17 cellular contexts compared by ENCODE assay signal in genomic region chr15:65638107-65638506, GRCh38. TPM values are rescaled to one million over a fixed set of nuclear protein-coding genes. Genes with fewer than 3 reads are reported as not detected.
A peak's percentile ranks its signal among the peaks of the same experiment; 100 is the strongest.
DNase-seq lines count a peak whose midpoint lies in the region; ATAC-seq, FAIRE-seq and TF ChIP-seq lines count a peak whose summit lies in the region.
"Had no signal": no experiment of that assay in that cellular context is flagged by ENCODE, and none has a peak within 500 bp of the region (broad histone marks: within the 10 kb centered on the region; RNA-seq: fewer than 3 reads in every experiment).

No MANE protein-coding gene starts in this region.

- no peaks in the 10 kb centered on the region for H4K20me1 ChIP-seq in GM12878 (ENCODE audit: control insufficient read depth, insufficient read depth)

- CTCF ChIA-PET in GM12878 (lab: Yijun Ruan, JAX), result interaction anchor here (0.6 to 15.8 kb wide), 29 partner anchors 9 to 650 kb away, joined by 3 to 192 read pairs (median 7); partner anchors contain the start of genes HACD3 and INTS14

- H3K36me3 ChIP-seq in GM12878 (ENCODE audit: control insufficient read depth in 2 of 2, insufficient read depth in 2 of 2, low read length in 1 of 2), result no peaks in the 10 kb centered on the region
- H3K36me3 ChIP-seq: prostate gland had no signal

- 98% methylated on average over 5 of the region's 5 CpGs for WGBS in GM12878 (ENCODE audit: insufficient coverage, insufficient replicate concordance, low lambda C conversion rate, missing lambda C conversion rate)

- H3K4me3 ChIP-seq in LNCaP clone FGC (ENCODE audit: low read depth, low read length) (no peak overlapping the region), GM12878 (no peak overlapping the region)
- H3K4me3 ChIP-seq: prostate gland had no signal

- no peaks in the 10 kb centered on the region for H3K9me3 ChIP-seq in GM12878 (replicated peaks; ENCODE audit: control insufficient read depth, insufficient read depth, low read length)
- H3K9me3 ChIP-seq: prostate gland had no signal

- no peak for TF ChIP-seq POLR2A in GM12891 (IDR thresholded peaks at IDR 0.05; ENCODE audit: low read depth, low read length)
- TF ChIP-seq POLR2A in GM12878 (IDR thresholded peaks at IDR 0.05; ENCODE audit: low read depth, low read length), result peak; percentile 13; the same call in 1 of the 2 replicates

- no peak for FAIRE-seq in GM12891 (lab: Jason Lieb, UNC)
- no peak for FAIRE-seq in GM12878 (lab: Jason Lieb, UNC)
- FAIRE-seq: bronchial epithelial cell had no signal

- H3K9ac ChIP-seq in GM12878 (ENCODE audit: control insufficient read depth, insufficient read depth, low read length), result no peak overlapping the region

- 0 out of 2 replicates have a peak, but pooled peaks have one; percentile 2 for TF ChIP-seq CTCF in LNCaP clone FGC (IDR thresholded peaks at IDR 0.05; ENCODE audit: control insufficient read depth, extremely low read depth, insufficient read depth)
- TF ChIP-seq CTCF in GM12878 (IDR thresholded peaks at IDR 0.05 in 2 of 3, conservative IDR thresholded peaks at IDR 0.05 in 1 of 3; ENCODE audit: control insufficient read depth in 2 of 3, extremely low read depth in 1 of 3, insufficient read depth in 1 of 3, low read depth in 3 of 3, low read length in 3 of 3), result no peak
- no peak for TF ChIP-seq CTCF in mesothelial cell of epicardium (IDR thresholded peaks at IDR 0.05; ENCODE audit: unreplicated experiment)
- TF ChIP-seq CTCF in GM13976 (IDR thresholded peaks at IDR 0.05; ENCODE audit: borderline replicate concordance, control extremely low read depth, extremely low read depth, insufficient read depth, missing control alignments), result no peak

- POLR2A ChIA-PET in GM12878 (lab: Charles Lee), result interaction anchor here (0.7 to 1.3 kb wide), 2 partner anchors 197 to 232 kb away, joined by 3 to 6 read pairs; no protein-coding TSS in a partner anchor

- no peaks in the 10 kb centered on the region for H3K4me1 ChIP-seq in GM12878 (ENCODE audit: control insufficient read depth, insufficient read depth, low read length)

- intact Hi-C loops in GM12878 (cut with micrococcal nuclease; ENCODE audit: unreplicated experiment), result loop anchor here (5.0 to 10.0 kb wide), 4 partner anchors 194 to 649 kb away; no protein-coding TSS in a partner anchor

- H3K27ac Mint-ChIP-seq in mesothelial cell of epicardium, result peak overlapping the region; percentile 45
- H3K27ac Mint-ChIP-seq: CD4-positive, alpha-beta T cell had no signal

- H3K79me2 ChIP-seq in GM12878 (ENCODE audit: control insufficient read depth, insufficient read depth, low read length), result no peaks in the 10 kb centered on the region

- in situ Hi-C loops in GM12878 (cut with MboI) (no loop called here), GM13976 (cut with MboI; ENCODE audit: low sequenced_read_pairs, unreplicated experiment) (loop anchor here (10.0 to 25.0 kb wide), 3 partner anchors 197 to 549 kb away; no protein-coding TSS in a partner anchor)

- RAD21 ChIA-PET in GM12878 (lab: Charles Lee; ENCODE audit: unreplicated experiment), result interaction anchor here (1.1 to 8.2 kb wide), 5 partner anchors 27 to 231 kb away, joined by 3 to 69 read pairs (median 5); partner anchors contain the start of genes INTS14 and RAB11A

- H2AFZ ChIP-seq in GM12878 (ENCODE audit: control insufficient read depth, low read depth, low read length), result no peak overlapping the region

- ATAC-seq in GM12878, result no peak

- SMC1A ChIA-PET in GM12878 (lab: Charles Lee; ENCODE audit: uncharacterized antibody, unreplicated experiment), result interaction anchor here (0.7 to 3.6 kb wide), 16 partner anchors 9 to 279 kb away, joined by 3 to 43 read pairs (median 3); partner anchors contain the start of gene INTS14

- H3K27ac ChIP-seq in GM12878 (ENCODE audit: control insufficient read depth, insufficient read depth), result no peak overlapping the region
- H3K27ac ChIP-seq: prostate gland had no signal

- TF ChIP-seq RAD21 in GM12878 (IDR thresholded peaks at IDR 0.05; ENCODE audit: insufficient read depth, low read depth, low read length), result no peak

- no peaks in the 10 kb centered on the region for H3K36me3 Mint-ChIP-seq in mesothelial cell of epicardium

- TF ChIP-seq EP300 in GM12878 (IDR thresholded peaks at IDR 0.05; ENCODE audit: borderline replicate concordance in 1 of 2, control insufficient read depth in 1 of 2, low read depth in 2 of 2, low read length in 2 of 2), result no peak

- no TSS peak for BruUV-seq in GM12878 (replicated peaks; lab: Mats Ljungman, UMichigan)

- H3K27me3 Mint-ChIP-seq in mesothelial cell of epicardium (ENCODE audit: low read depth), result peaks cover 5% of the 10 kb centered on the region
- H3K27me3 Mint-ChIP-seq: CD4-positive, alpha-beta T cell had no signal

- H3K27me3 ChIP-seq in GM12878 (replicated peaks in 1 of 2; ENCODE audit: control insufficient read depth in 2 of 2, insufficient read depth in 2 of 2, low read length in 1 of 2), result no peaks in the 10 kb centered on the region

- H3K4me2 ChIP-seq in GM12878 (ENCODE audit: control insufficient read depth, insufficient read depth), result no peak overlapping the region

- H3K9me3 Mint-ChIP-seq in mesothelial cell of epicardium, result no peaks in the 10 kb centered on the region
- H3K9me3 Mint-ChIP-seq: CD4-positive, alpha-beta T cell; neural crest cell had no signal

- H3K4me1 Mint-ChIP-seq in mesothelial cell of epicardium, result peaks cover 15% of the 10 kb centered on the region

- DNase-seq in GM12891 (ENCODE audit: insufficient read length, low spot score) (no peak), LNCaP clone FGC (ENCODE audit: low read depth) (no peak), GM12878 (ENCODE audit: low read depth, low spot score) (no peak), mesothelial cell of epicardium (ENCODE audit: low spot score in 2 of 2, unreplicated experiment in 2 of 2) (no peak), GM13976 (ENCODE audit: low spot score) (no peak), NAMALWA (ENCODE audit: low spot score) (no peak), NCI-H1436 (lab: John Stamatoyannopoulos, UW) (no peak), hypothalamus (lab: John Stamatoyannopoulos, UW) (no peak)
- DNase-seq: activated CD4-positive, alpha-beta T cell treated with anti-CD3 and anti-CD28 coated beads for 1 hour; activated naive CD4-positive, alpha-beta T cell; activated T-cell treated with anti-CD3 and anti-CD28 coated beads, Interleukin-2, amount 50 U/mL, for 1 hour; glutamatergic neuron; T1000 had no signal

- no peak overlapping the region for H3K4me3 Mint-ChIP-seq in mesothelial cell of epicardium
- H3K4me3 Mint-ChIP-seq: CD4-positive, alpha-beta T cell; neural crest cell had no signal

TF ChIP-seq in GM12891, 5 proteins besides CTCF, POLR2A, EP300 and RAD21:
- TF ChIP-seq TAF1 (IDR thresholded peaks at IDR 0.05; ENCODE audit: low read depth, low read length), result no peak
- TF ChIP-seq POLR2AphosphoS5 (IDR thresholded peaks at IDR 0.05; ENCODE audit: low read depth, low read length), result 0 out of 2 replicates have a peak, but pooled peaks have one; percentile 21

TF ChIP-seq in GM12878, 131 proteins besides CTCF, POLR2A, EP300 and RAD21 (continues in another document):
- no peak for TF ChIP-seq DPF2 (IDR thresholded peaks at IDR 0.05)

RNA-seq across cellular contexts. Expression of gene SLC24A1, which starts 16.4 kb away (rescaled TPM):
- polyA plus RNA-seq in GM12891 (2012; ENCODE audit: low read depth, missing spikeins), result 4.3 TPM
- 19.8 and 23.8 TPM in 2 replicates for total RNA-seq in GM12878 (2013; cell fraction: nucleolus; rRNA removed)
- total RNA-seq in GM12878 (2014; rRNA removed) (2.9 and 3.3 TPM in 2 replicates), GM12878 (2014; rRNA removed; fragmentation: Illumina TruSeq; extraction: Trizol) (2.8 and 3.3 TPM in 2 replicates), GM12878 (2021) (4.5 and 5.8 TPM in 2 replicates), mesothelial cell of epicardium (21.9 to 24.6 TPM (median 22.8 TPM) in 3 replicates)
- 4.9 TPM for polyA plus RNA-seq in GM12878 (2011; ENCODE audit: low read depth)
- polyA plus RNA-seq in GM12878 (2011; rRNA removed) (3.9 and 4.4 TPM in 2 replicates), GM12878 (2014; fragmentation: Illumina TruSeq; extraction: Trizol) (4.3 and 4.9 TPM in 2 replicates), GM12878 (2014; fragmentation: Nextera tagmentation; extraction: Ambion mirVana) (1 to 10 TPM; 1.4 to 2.3 TPM), GM12878 (2014; rRNA removed) (2.8 and 4.7 TPM in 2 replicates), GM12878 (2016; fragmentation: Nextera tagmentation; extraction: Ambion mirVana) (1 to 10 TPM; 1.7 to 3.2 TPM)
- 3.2 and 4.5 TPM in 2 replicates for polyA plus RNA-seq in GM12878 (2011; cell fraction: cytosol; rRNA removed)
- polyA plus RNA-seq in GM12878 (2011; cell fraction: nucleus; rRNA removed), result 3.9 and 5.7 TPM in 2 replicates
- polyA plus RNA-seq in GM12878 (2012), result 7.3 and 7.7 TPM in 2 replicates
- 5.7 and 6.4 TPM in 2 replicates for polyA minus RNA-seq in GM12878 (2011; rRNA and poly(A)+ RNA removed)
- polyA minus RNA-seq in GM12878 (2011; cell fraction: cytosol; rRNA and poly(A)+ RNA removed), result 1.5 and 1.8 TPM in 2 replicates
- 5.2 and 8.6 TPM in 2 replicates for polyA minus RNA-seq in GM12878 (2011; cell fraction: nucleus; rRNA and poly(A)+ RNA removed)

RNA-seq across cellular contexts. Expression of gene INTS14, which starts 27.2 kb away (rescaled TPM):
- 25.7 TPM for polyA plus RNA-seq in GM12891 (2012; ENCODE audit: low read depth, missing spikeins)
- 108 and 123 TPM in 2 replicates for total RNA-seq in GM12878 (2013; cell fraction: nucleolus; rRNA removed)
- total RNA-seq in GM12878 (2014; rRNA removed), result 36.8 and 39.3 TPM in 2 replicates
- total RNA-seq in GM12878 (2014; rRNA removed; fragmentation: Illumina TruSeq; extraction: Trizol), result 39.4 and 40.4 TPM in 2 replicates
- 40.7 and 42.0 TPM in 2 replicates for total RNA-seq in GM12878 (2021)
- polyA plus RNA-seq in GM12878 (2011; ENCODE audit: low read depth), result 26.2 TPM
- 76.9 and 93.4 TPM in 2 replicates for polyA plus RNA-seq in GM12878 (2011; rRNA removed)
- 55.4 and 58.2 TPM in 2 replicates for polyA plus RNA-seq in GM12878 (2011; cell fraction: cytosol; rRNA removed)
- polyA plus RNA-seq in GM12878 (2011; cell fraction: nucleus; rRNA removed), result 48.6 and 54.8 TPM in 2 replicates
- polyA plus RNA-seq in GM12878 (2012), result 24.6 and 28.8 TPM in 2 replicates
- 53.7 and 68.1 TPM in 2 replicates for polyA plus RNA-seq in GM12878 (2014; fragmentation: Illumina TruSeq; extraction: Trizol)
- 10 to 100 TPM; 39.4 to 41.9 TPM for polyA plus RNA-seq in GM12878 (2014; fragmentation: Nextera tagmentation; extraction: Ambion mirVana)
- 47.5 and 53.4 TPM in 2 replicates for polyA plus RNA-seq in GM12878 (2014; rRNA removed)
- polyA plus RNA-seq in GM12878 (2016; fragmentation: Nextera tagmentation; extraction: Ambion mirVana), result 10 to 100 TPM; 69.3 to 74.4 TPM
- 57.6 and 79.1 TPM in 2 replicates for polyA minus RNA-seq in GM12878 (2011; rRNA and poly(A)+ RNA removed)
- polyA minus RNA-seq in GM12878 (2011; cell fraction: cytosol; rRNA and poly(A)+ RNA removed), result 19.1 and 27.4 TPM in 2 replicates
- polyA minus RNA-seq in GM12878 (2011; cell fraction: nucleus; rRNA and poly(A)+ RNA removed), result 35.9 and 74.2 TPM in 2 replicates
- total RNA-seq in mesothelial cell of epicardium, result 49.0 to 50.8 TPM (median 49.0 TPM) in 3 replicates
